Comparison of ENCODE assay signal across 31 cellular contexts in genomic region chr1:32811917-32812316, GRCh38. TPM values are rescaled to one million over a fixed set of nuclear protein-coding genes. Genes with fewer than 3 reads are reported as not detected.
A peak's percentile ranks its signal among the peaks of the same experiment; 100 is the strongest.
DNase-seq lines count a peak whose midpoint lies in the region; ATAC-seq, FAIRE-seq and TF ChIP-seq lines count a peak whose summit lies in the region.
"Had no signal": no experiment of that assay in that cellular context is flagged by ENCODE, and none has a peak within 500 bp of the region (broad histone marks: within the 10 kb centered on the region; RNA-seq: fewer than 3 reads in every experiment).

No MANE protein-coding gene starts in this region.

- 94% methylated on average over 3 of the region's 3 CpGs for WGBS in HepG2 (ENCODE audit: low lambda C conversion rate)
- 73% methylated on average over 2 of the region's 3 CpGs for WGBS in right lobe of liver (ENCODE audit: insufficient coverage, low coverage, low lambda C conversion rate, missing lambda C conversion rate)

- peaks cover 32% of the 10 kb centered on the region for H4K20me1 ChIP-seq in HepG2 (ENCODE audit: insufficient read depth, low read length)

- H3K4me3 Mint-ChIP-seq in activated T-helper 1 cell treated with anti-CD3 and anti-CD28 coated beads, Interleukin-12 subunit alpha, Interleukin-12 subunit beta, Interleukin-2, Interleukin-4 antibody, amounts not matched to agents 30 ng/mL and 10 ng/mL and 1 ng/mL, durations not matched to agents 14 hours and 24 hours and 36 hours: no peak overlapping the region
- H3K4me3 Mint-ChIP-seq in immature natural killer cell: no peak overlapping the region
- H3K4me3 Mint-ChIP-seq: activated T-cell treated with anti-CD3 and anti-CD28 coated beads, Interleukin-2, amount 50 U/mL, for 4 hours; CD4-positive, alpha-beta T cell; stimulated activated naive B cell treated with anti-CD40 and anti-IgM and Interleukin-4, amounts not matched to agents 10 μg/mL and 1 μg/mL and 100 μg/mL, for 72 hours had no signal

- peaks cover 67% of the 10 kb centered on the region for H3K36me3 Mint-ChIP-seq in activated T-helper 1 cell treated with anti-CD3 and anti-CD28 coated beads, Interleukin-12 subunit alpha, Interleukin-12 subunit beta, Interleukin-2, Interleukin-4 antibody, amounts not matched to agents 30 ng/mL and 10 ng/mL and 1 ng/mL, durations not matched to agents 14 hours and 24 hours and 36 hours (ENCODE audit: low read depth)
- peaks cover 17 to 39% (median 21%) of the 10 kb centered on the region in 3 donors for H3K36me3 Mint-ChIP-seq in immature natural killer cell

- no peaks in the 10 kb centered on the region for H3K27me3 Mint-ChIP-seq in activated T-helper 1 cell treated with anti-CD3 and anti-CD28 coated beads, Interleukin-12 subunit alpha, Interleukin-12 subunit beta, Interleukin-2, Interleukin-4 antibody, amounts not matched to agents 30 ng/mL and 10 ng/mL and 1 ng/mL, durations not matched to agents 14 hours and 24 hours and 36 hours (ENCODE audit: insufficient read depth)
- H3K27me3 Mint-ChIP-seq in immature natural killer cell (ENCODE audit: low read depth in 3 of 3): peaks cover 0 to 3% (median 2%) of the 10 kb centered on the region in 3 donors
- H3K27me3 Mint-ChIP-seq: CD4-positive, alpha-beta T cell; naive thymus-derived CD8-positive, alpha-beta T cell; stimulated activated naive B cell treated with anti-CD40 and anti-IgM and Interleukin-4, amounts not matched to agents 10 μg/mL and 1 μg/mL and 100 μg/mL, for 72 hours had no signal

- H3K27ac Mint-ChIP-seq in activated T-helper 1 cell treated with anti-CD3 and anti-CD28 coated beads, Interleukin-12 subunit alpha, Interleukin-12 subunit beta, Interleukin-2, Interleukin-4 antibody, amounts not matched to agents 30 ng/mL and 10 ng/mL and 1 ng/mL, durations not matched to agents 14 hours and 24 hours and 36 hours: peak overlapping the region; percentile 10
- peak overlapping the region in 4 of 6 donors; percentile 24 to 61 (median 54) for H3K27ac Mint-ChIP-seq in immature natural killer cell
- H3K27ac Mint-ChIP-seq: CD4-positive, alpha-beta T cell; stimulated activated naive B cell treated with anti-CD40 and anti-IgM and Interleukin-4, amounts not matched to agents 10 μg/mL and 1 μg/mL and 100 μg/mL, for 72 hours had no signal

- no peak overlapping the region for H3K4me3 ChIP-seq in HepG2 (replicated peaks in 1 of 3; ENCODE audit: insufficient read depth in 1 of 3, low read depth in 2 of 3, low read length in 3 of 3)
- H3K4me3 ChIP-seq in right lobe of liver: no peak overlapping the region
- H3K4me3 ChIP-seq: heart left ventricle, lower lobe of right lung, Peyer's patch, suprapubic skin, upper lobe of right lung had no signal

- CTCF ChIA-PET in HepG2 (lab: Yijun Ruan, JAX; ENCODE audit: low intra/inter-chr PET ratio, low total read pairs): no interaction called here

- H3K9me3 ChIP-seq in HepG2 (ENCODE audit: low read length) (no peaks in the 10 kb centered on the region), right lobe of liver (no peaks in the 10 kb centered on the region)
- H3K9me3 ChIP-seq: heart left ventricle, lower lobe of right lung, Peyer's patch, suprapubic skin, upper lobe of right lung had no signal

- H3K4me2 ChIP-seq in HepG2 (ENCODE audit: low read depth, low read length): no peak overlapping the region

- H3K9me3 Mint-ChIP-seq in activated T-helper 1 cell treated with anti-CD3 and anti-CD28 coated beads, Interleukin-12 subunit alpha, Interleukin-12 subunit beta, Interleukin-2, Interleukin-4 antibody, amounts not matched to agents 30 ng/mL and 10 ng/mL and 1 ng/mL, durations not matched to agents 14 hours and 24 hours and 36 hours: no peaks in the 10 kb centered on the region
- no peaks in the 10 kb centered on the region for H3K9me3 Mint-ChIP-seq in immature natural killer cell
- H3K9me3 Mint-ChIP-seq: activated T-cell treated with anti-CD3 and anti-CD28 coated beads, Interleukin-2, amount 50 U/mL, for 4 hours; CD4-positive, alpha-beta T cell; naive thymus-derived CD8-positive, alpha-beta T cell; stimulated activated naive B cell treated with anti-CD40 and anti-IgM and Interleukin-4, amounts not matched to agents 10 μg/mL and 1 μg/mL and 100 μg/mL, for 72 hours had no signal

- ATAC-seq in HepG2: no peak
- ATAC-seq in right lobe of liver: no peak
- no peak for ATAC-seq in HG02798 (IDR thresholded peaks at IDR 0.05; ENCODE audit: poor library complexity, unreplicated experiment)
- no peak for ATAC-seq in GM19351 (IDR thresholded peaks at IDR 0.05; ENCODE audit: unreplicated experiment)
- ATAC-seq: activated T-cell treated with anti-CD3 and anti-CD28 coated beads, Interleukin-2, amount 50 U/mL, for 4 hours; heart left ventricle; lower lobe of right lung; naive thymus-derived CD8-positive, alpha-beta T cell; stimulated activated naive B cell treated with anti-CD40 and anti-IgM and Interleukin-4, amounts not matched to agents 10 μg/mL and 1 μg/mL and 100 μg/mL, for 72 hours; upper lobe of right lung had no signal

- FAIRE-seq in HepG2 (lab: Jason Lieb, UNC): no peak
- FAIRE-seq: GM12891, H54 had no signal

- in situ Hi-C loops in HepG2 (cut with HindIII; ENCODE audit: extremely low pct_ligation_motif_present, low pct_unique_long_range_greater_than_20kb): no loop called here

- H3K9ac ChIP-seq in HepG2 (ENCODE audit: insufficient read depth, low read depth, low read length): no peak overlapping the region

- H3K27ac ChIP-seq in HepG2 (ENCODE audit: extremely low read length, insufficient read depth, low read length) (no peak overlapping the region), right lobe of liver (no peak overlapping the region)
- H3K27ac ChIP-seq: brain microvascular endothelial cell, heart left ventricle, HL-60, lower lobe of right lung, Peyer's patch, suprapubic skin, upper lobe of right lung had no signal

- TF ChIP-seq POLR2A in HepG2 (IDR thresholded peaks at IDR 0.05; ENCODE audit: insufficient read depth in 1 of 2, low read depth in 2 of 2, low read length in 2 of 2) (no peak), right lobe of liver (IDR thresholded peaks at IDR 0.05) (no peak)

- POLR2A ChIA-PET in HepG2 (lab: Yijun Ruan, JAX): no interaction called here

- no peak for TF ChIP-seq RAD21 in HepG2 (CRISPR knock-in tag; IDR thresholded peaks at IDR 0.05)

- peaks cover 46% of the 10 kb centered on the region for H3K4me1 ChIP-seq in HepG2 (ENCODE audit: insufficient read depth, low read length)
- peaks cover 0 to 28% (median 11%) of the 10 kb centered on the region in 4 donors for H3K4me1 ChIP-seq in right lobe of liver

- peaks cover 63% of the 10 kb centered on the region for H3K79me2 ChIP-seq in HepG2 (ENCODE audit: insufficient read depth, low read length)

- no TSS peak for BruUV-seq in HepG2 (replicated peaks; lab: Mats Ljungman, UMichigan)

- H2AFZ ChIP-seq in HepG2 (ENCODE audit: low read length): no peak overlapping the region

- peaks cover 66% of the 10 kb centered on the region for H3K4me1 Mint-ChIP-seq in activated T-helper 1 cell treated with anti-CD3 and anti-CD28 coated beads, Interleukin-12 subunit alpha, Interleukin-12 subunit beta, Interleukin-2, Interleukin-4 antibody, amounts not matched to agents 30 ng/mL and 10 ng/mL and 1 ng/mL, durations not matched to agents 14 hours and 24 hours and 36 hours (ENCODE audit: low read depth)
- peaks cover 75 to 87% of the 10 kb centered on the region in 2 donors for H3K4me1 Mint-ChIP-seq in immature natural killer cell

- H3K27me3 ChIP-seq in HepG2 (ENCODE audit: control insufficient read depth in 1 of 2, insufficient read depth in 2 of 2, low read length in 2 of 2): peaks cover 0 to 5% of the 10 kb centered on the region in 2 experiments; a peak in 1 of 5 replicates
- H3K27me3 ChIP-seq in right lobe of liver: no peaks in the 10 kb centered on the region
- H3K27me3 ChIP-seq: brain microvascular endothelial cell, heart left ventricle, Peyer's patch, suprapubic skin, upper lobe of right lung had no signal

- TF ChIP-seq EP300 in HepG2 (IDR thresholded peaks at IDR 0.05; ENCODE audit: low read depth in 2 of 2, low read length in 2 of 2) (no peak), HepG2 (CRISPR knock-in tag; IDR thresholded peaks at IDR 0.05; ENCODE audit: borderline replicate concordance) (no peak)

- intact Hi-C loops in HepG2 (cut with micrococcal nuclease; ENCODE audit: unreplicated experiment): no loop called here
- intact Hi-C loops in right lobe of liver (cut with DNase I): no loop called here
- intact Hi-C loops in activated T-helper 1 cell treated with anti-CD3 and anti-CD28 coated beads, Interleukin-12 subunit alpha, Interleukin-12 subunit beta, Interleukin-2, Interleukin-4 antibody, amounts not matched to agents 30 ng/mL and 10 ng/mL and 1 ng/mL, durations not matched to agents 14 hours and 24 hours and 36 hours (cut with micrococcal nuclease): no loop called here

- H3K36me3 ChIP-seq in HepG2 (replicated peaks in 1 of 2; ENCODE audit: control insufficient read depth in 1 of 2, insufficient read depth in 2 of 2, low read length in 2 of 2) (peaks cover 11 to 56% of the 10 kb centered on the region in 2 experiments; a peak in 4 of 5 replicates), right lobe of liver (peaks cover 0 to 38% (median 10%) of the 10 kb centered on the region in 4 donors)

- DNase-seq in HepG2 (ENCODE audit: low spot score): no peak
- DNase-seq in right lobe of liver: no peak
- DNase-seq in activated T-helper 1 cell treated with anti-CD3 and anti-CD28 coated beads, Interleukin-12 subunit alpha, Interleukin-12 subunit beta, Interleukin-2, Interleukin-4 antibody, amounts not matched to agents 30 ng/mL and 10 ng/mL and 1 ng/mL, durations not matched to agents 14 hours and 24 hours and 36 hours (ENCODE audit: low spot score): no peak
- DNase-seq in immature natural killer cell: no peak
- no peak for DNase-seq in EL
- no peak for DNase-seq in NOMO-1 (lab: John Stamatoyannopoulos, UW; ENCODE audit: unreplicated experiment in 2 of 2)
- DNase-seq: activated gamma-delta T cell treated with Interleukin-2 at 50 U/mL for 16 hours; activated T-cell treated with anti-CD3 and anti-CD28 coated beads, Interleukin-2, amount 50 U/mL, for 4 hours; AML-193; amniotic stem cell; brain microvascular endothelial cell; CD4-positive, alpha-beta T cell; cerebellar nuclear complex; dermis blood vessel endothelial cell; foreskin melanocyte; heart left ventricle; kidney glomerular epithelial cell; lower lobe of right lung; naive thymus-derived CD8-positive, alpha-beta T cell; NCI-H1436 treated with DMSO at 0.1 percent for 48 hours; Peyer's patch; SHP77 treated with DMSO at 0.1 percent for 48 hours; stimulated activated naive B cell treated with anti-CD40 and anti-IgM and Interleukin-4, amounts not matched to agents 10 μg/mL and 1 μg/mL and 100 μg/mL, for 72 hours; upper lobe of right lung had no signal

- TF ChIP-seq CTCF in HepG2 (CRISPR knock-in tag; IDR thresholded peaks at IDR 0.05) (no peak), right lobe of liver (IDR thresholded peaks at IDR 0.05) (no peak)

RNA-seq across cellular contexts. Expression of gene YARS1, which starts 5.2 kb away (rescaled TPM):
- total RNA-seq in HepG2 (2016; rRNA removed; fragmentation: Illumina TruSeq; extraction: Trizol) (102 and 113 TPM in 2 replicates), right lobe of liver (10 to 100 TPM; 37.4 to 84.3 (median 53.5) TPM)
- 36.6 and 40.5 TPM in 2 replicates for total RNA-seq in HepG2 (2016; cell fraction: cytosol; rRNA removed; fragmentation: Illumina TruSeq; extraction: Trizol; ENCODE audit: low read depth)
- total RNA-seq in HepG2 (2016; cell fraction: insoluble cytoplasmic fraction; rRNA removed; fragmentation: Illumina TruSeq; extraction: Trizol): 96.0 and 117 TPM in 2 replicates
- 43.4 and 44.4 TPM in 2 replicates for total RNA-seq in HepG2 (2016; cell fraction: membrane; rRNA removed; fragmentation: Illumina TruSeq; extraction: Trizol)
- total RNA-seq in HepG2 (2016; cell fraction: nucleus; rRNA removed; fragmentation: Illumina TruSeq; extraction: Trizol): 70.7 and 78.7 TPM in 2 replicates
- polyA plus RNA-seq in HepG2 (2011; rRNA removed) (50.1 and 52.2 TPM in 2 replicates), immature natural killer cell (100 to 1,000 TPM; 103 to 168 (median 129) TPM)
- polyA plus RNA-seq in HepG2 (2011; cell fraction: cytosol; rRNA removed): 32.2 and 38.5 TPM in 2 replicates
- 91.6 and 121 TPM in 2 replicates for polyA plus RNA-seq in HepG2 (2011; cell fraction: nucleus; rRNA removed)
- polyA plus RNA-seq in HepG2 (2012): 124 and 158 TPM in 2 replicates
- 11.8 and 14.3 TPM in 2 replicates for polyA plus RNA-seq in HepG2 (2016; cell fraction: cytosol; fragmentation: Illumina TruSeq; extraction: Trizol; ENCODE audit: low read depth)
- 83.4 and 91.9 TPM in 2 replicates for polyA plus RNA-seq in HepG2 (2016; cell fraction: insoluble cytoplasmic fraction; fragmentation: Illumina TruSeq; extraction: Trizol; ENCODE audit: low read depth)
- 20.7 and 20.8 TPM in 2 replicates for polyA plus RNA-seq in HepG2 (2016; cell fraction: membrane; fragmentation: Illumina TruSeq; extraction: Trizol; ENCODE audit: low read depth)
- 117 TPM in 2 replicates for polyA plus RNA-seq in HepG2 (2016; cell fraction: nucleus; fragmentation: Illumina TruSeq; extraction: Trizol; ENCODE audit: insufficient read depth, low read depth)
- 68.0 and 103 TPM in 2 replicates for polyA minus RNA-seq in HepG2 (2011; rRNA and poly(A)+ RNA removed; ENCODE audit: low replicate concordance)
- polyA minus RNA-seq in HepG2 (2011; cell fraction: cytosol; rRNA and poly(A)+ RNA removed): 43.2 and 68.7 TPM in 2 replicates
- polyA minus RNA-seq in HepG2 (2011; cell fraction: nucleus; rRNA and poly(A)+ RNA removed): 63.1 and 101 TPM in 2 replicates
- 205 and 225 TPM in 2 replicates for total RNA-seq in activated T-helper 1 cell treated with anti-CD3 and anti-CD28 coated beads, Interleukin-12 subunit alpha, Interleukin-12 subunit beta, Interleukin-2, Interleukin-4 antibody, amounts not matched to agents 30 ng/mL and 10 ng/mL and 1 ng/mL, durations not matched to agents 14 hours and 24 hours and 36 hours

RNA-seq across cellular contexts. Expression of gene S100PBP, which starts 5.5 kb away (rescaled TPM):
- total RNA-seq in HepG2 (2016; rRNA removed; fragmentation: Illumina TruSeq; extraction: Trizol) (26.1 and 28.4 TPM in 2 replicates), right lobe of liver (10 to 100 TPM in 4 of 6 experiments, 1 to 10 TPM in 2; 7.6 to 14.6 (median 10.5) TPM)
- 18.1 and 18.8 TPM in 2 replicates for total RNA-seq in HepG2 (2016; cell fraction: cytosol; rRNA removed; fragmentation: Illumina TruSeq; extraction: Trizol; ENCODE audit: low read depth)
- total RNA-seq in HepG2 (2016; cell fraction: insoluble cytoplasmic fraction; rRNA removed; fragmentation: Illumina TruSeq; extraction: Trizol): 24.5 and 27.7 TPM in 2 replicates
- 22.6 and 25.5 TPM in 2 replicates for total RNA-seq in HepG2 (2016; cell fraction: membrane; rRNA removed; fragmentation: Illumina TruSeq; extraction: Trizol)
- total RNA-seq in HepG2 (2016; cell fraction: nucleus; rRNA removed; fragmentation: Illumina TruSeq; extraction: Trizol): 24.5 and 34.9 TPM in 2 replicates
- polyA plus RNA-seq in HepG2 (2011; rRNA removed) (17.9 and 20.4 TPM in 2 replicates), immature natural killer cell (10 to 100 TPM in 2 of 3 donors, 1 to 10 TPM in 1; 9.9 to 21.4 (median 15.8) TPM)
- polyA plus RNA-seq in HepG2 (2011; cell fraction: cytosol; rRNA removed): 6.8 and 11.2 TPM in 2 replicates
- 18.2 and 22.4 TPM in 2 replicates for polyA plus RNA-seq in HepG2 (2011; cell fraction: nucleus; rRNA removed)
- polyA plus RNA-seq in HepG2 (2012): 10.8 and 13.1 TPM in 2 replicates
- polyA plus RNA-seq in HepG2 (2016; cell fraction: cytosol; fragmentation: Illumina TruSeq; extraction: Trizol; ENCODE audit: low read depth): 4.2 and 4.7 TPM in 2 replicates
- 19.5 and 20.9 TPM in 2 replicates for polyA plus RNA-seq in HepG2 (2016; cell fraction: insoluble cytoplasmic fraction; fragmentation: Illumina TruSeq; extraction: Trizol; ENCODE audit: low read depth)
- polyA plus RNA-seq in HepG2 (2016; cell fraction: membrane; fragmentation: Illumina TruSeq; extraction: Trizol; ENCODE audit: low read depth): 5.3 and 5.6 TPM in 2 replicates
- 49.7 and 53.4 TPM in 2 replicates for polyA plus RNA-seq in HepG2 (2016; cell fraction: nucleus; fragmentation: Illumina TruSeq; extraction: Trizol; ENCODE audit: insufficient read depth, low read depth)
- polyA minus RNA-seq in HepG2 (2011; rRNA and poly(A)+ RNA removed; ENCODE audit: low replicate concordance): 20.9 and 25.1 TPM in 2 replicates
- polyA minus RNA-seq in HepG2 (2011; cell fraction: cytosol; rRNA and poly(A)+ RNA removed): 9.6 and 12.2 TPM in 2 replicates
- 44.3 and 47.9 TPM in 2 replicates for polyA minus RNA-seq in HepG2 (2011; cell fraction: nucleus; rRNA and poly(A)+ RNA removed)
- total RNA-seq in activated T-helper 1 cell treated with anti-CD3 and anti-CD28 coated beads, Interleukin-12 subunit alpha, Interleukin-12 subunit beta, Interleukin-2, Interleukin-4 antibody, amounts not matched to agents 30 ng/mL and 10 ng/mL and 1 ng/mL, durations not matched to agents 14 hours and 24 hours and 36 hours: 48.8 and 55.8 TPM in 2 replicates

RNA-seq across cellular contexts. Expression of gene FNDC5, which starts 58.8 kb away (rescaled TPM):
- total RNA-seq in HepG2 (2016; rRNA removed; fragmentation: Illumina TruSeq; extraction: Trizol) (1.6 and 3.1 TPM in 2 replicates), right lobe of liver (1 to 10 TPM; 1.0 to 8.3 (median 2.4) TPM)
- 2.6 and 2.8 TPM in 2 replicates for total RNA-seq in HepG2 (2016; cell fraction: cytosol; rRNA removed; fragmentation: Illumina TruSeq; extraction: Trizol; ENCODE audit: low read depth)
- total RNA-seq in HepG2 (2016; cell fraction: insoluble cytoplasmic fraction; rRNA removed; fragmentation: Illumina TruSeq; extraction: Trizol): 1.6 and 2.6 TPM in 2 replicates
- total RNA-seq in HepG2 (2016; cell fraction: membrane; rRNA removed; fragmentation: Illumina TruSeq; extraction: Trizol): 5.4 and 6.4 TPM in 2 replicates
- total RNA-seq in HepG2 (2016; cell fraction: nucleus; rRNA removed; fragmentation: Illumina TruSeq; extraction: Trizol): 1.3 and 2.2 TPM in 2 replicates
- polyA plus RNA-seq in HepG2 (2011; rRNA removed) (1.0 and 1.4 TPM in 2 replicates), immature natural killer cell (not detected)
- 0.60 and 1.0 TPM in 2 replicates for polyA plus RNA-seq in HepG2 (2011; cell fraction: cytosol; rRNA removed)
- polyA plus RNA-seq in HepG2 (2011; cell fraction: nucleus; rRNA removed): 1.8 and 2.0 TPM in 2 replicates
- 0.46 and 0.56 TPM in 2 replicates for polyA plus RNA-seq in HepG2 (2012)
- polyA plus RNA-seq in HepG2 (2016; cell fraction: cytosol; fragmentation: Illumina TruSeq; extraction: Trizol; ENCODE audit: low read depth): 4.2 and 5.7 TPM in 2 replicates
- 1.4 and 1.8 TPM in 2 replicates for polyA plus RNA-seq in HepG2 (2016; cell fraction: insoluble cytoplasmic fraction; fragmentation: Illumina TruSeq; extraction: Trizol; ENCODE audit: low read depth)
- 5.2 and 5.9 TPM in 2 replicates for polyA plus RNA-seq in HepG2 (2016; cell fraction: membrane; fragmentation: Illumina TruSeq; extraction: Trizol; ENCODE audit: low read depth)
- polyA plus RNA-seq in HepG2 (2016; cell fraction: nucleus; fragmentation: Illumina TruSeq; extraction: Trizol; ENCODE audit: insufficient read depth, low read depth): 2.1 and 4.0 TPM in 2 replicates
- polyA minus RNA-seq in HepG2 (2011; rRNA and poly(A)+ RNA removed; ENCODE audit: low replicate concordance): 0.78 TPM in 1 of 2 replicates, not detected in the other
- 0.88 TPM in 1 of 2 replicates, not detected in the other for polyA minus RNA-seq in HepG2 (2011; cell fraction: cytosol; rRNA and poly(A)+ RNA removed)
- 0.62 TPM in 1 of 2 replicates, not detected in the other for polyA minus RNA-seq in HepG2 (2011; cell fraction: nucleus; rRNA and poly(A)+ RNA removed)
- not detected in 2 replicates for total RNA-seq in activated T-helper 1 cell treated with anti-CD3 and anti-CD28 coated beads, Interleukin-12 subunit alpha, Interleukin-12 subunit beta, Interleukin-2, Interleukin-4 antibody, amounts not matched to agents 30 ng/mL and 10 ng/mL and 1 ng/mL, durations not matched to agents 14 hours and 24 hours and 36 hours
- total RNA-seq: activated T-cell treated with anti-CD3 and anti-CD28 coated beads, Interleukin-2, amount 50 U/mL, for 4 hours; CD4-positive, alpha-beta T cell; naive thymus-derived CD8-positive, alpha-beta T cell; T-helper 2 cell treated with Interferon-gamma antibody and Interleukin-4, amounts not matched to agents 100 ng/mL and 5 ng/mL, for 36 hours had no signal
- polyA plus RNA-seq: naive thymus-derived CD8-positive, alpha-beta T cell had no signal
